Comparison of ENCODE assay signal across 8 cellular contexts in the genomic region with DNA sequence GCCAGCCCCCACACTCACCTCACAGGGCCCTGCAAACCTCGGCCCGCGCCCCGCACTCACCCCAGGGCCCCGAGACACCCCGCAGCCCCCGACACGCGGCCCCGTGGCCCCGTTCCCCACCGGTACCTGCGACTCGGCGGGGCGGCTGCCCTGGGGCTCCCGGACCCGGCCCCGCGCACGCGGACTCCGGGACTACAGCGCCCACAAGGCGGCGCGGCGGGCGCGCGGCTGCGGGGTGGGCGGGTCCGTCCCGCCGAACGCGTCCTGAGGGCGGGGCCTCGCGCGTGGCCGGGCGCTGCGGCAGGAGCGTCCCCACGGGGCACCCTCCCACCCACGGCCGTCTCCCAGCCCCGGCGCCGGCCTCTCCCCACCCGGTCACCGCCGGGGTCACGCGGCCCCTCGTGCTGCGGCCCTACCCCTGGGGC. TPM values are rescaled to one million over a fixed set of nuclear protein-coding genes. Genes with fewer than 3 reads are reported as not detected.
DNase-seq lines count a peak whose midpoint lies in the region; ATAC-seq lines count a peak whose summit lies in the region.

Gene SLC19A1, minus strand, starts transcription at position 199 of the 425 bp plus-strand sequence. CDS start 4,481 bp downstream, outside the sequence.

- peak within 1 kb of the TSS; percentile 14 for H3K27ac Mint-ChIP-seq in stimulated activated effector memory CD8-positive, alpha-beta T cell treated with anti-CD3 and anti-CD28 coated beads, Interleukin-12 subunit alpha, Interleukin-12 subunit beta, amount 100 ng/mL, for 72 hours

- ATAC-seq in HG02852 (IDR thresholded peaks at IDR 0.05; ENCODE audit: unreplicated experiment) (peak; percentile 73), esophagus mucosa (peak; percentile 73)
- ATAC-seq in stimulated activated effector memory CD8-positive, alpha-beta T cell treated with anti-CD3 and anti-CD28 coated beads, Interleukin-12 subunit alpha, Interleukin-12 subunit beta, amount 100 ng/mL, for 72 hours: peak; percentile 86

- H3K27me3 ChIP-seq in mucosa of stomach (ENCODE audit: control insufficient read depth, insufficient read depth, low read length): no peaks in the 10 kb centered on the region

- H3K9me3 ChIP-seq in mucosa of stomach (ENCODE audit: control insufficient read depth, low read length): no peaks in the 10 kb centered on the region

- H3K9me3 Mint-ChIP-seq in stimulated activated effector memory CD8-positive, alpha-beta T cell treated with anti-CD3 and anti-CD28 coated beads, Interleukin-12 subunit alpha, Interleukin-12 subunit beta, amount 100 ng/mL, for 72 hours: no peaks in the 10 kb centered on the region

- peaks cover 15% of the 10 kb centered on the region for H3K36me3 Mint-ChIP-seq in stimulated activated effector memory CD8-positive, alpha-beta T cell treated with anti-CD3 and anti-CD28 coated beads, Interleukin-12 subunit alpha, Interleukin-12 subunit beta, amount 100 ng/mL, for 72 hours

- H3K4me3 Mint-ChIP-seq in stimulated activated effector memory CD8-positive, alpha-beta T cell treated with anti-CD3 and anti-CD28 coated beads, Interleukin-12 subunit alpha, Interleukin-12 subunit beta, amount 100 ng/mL, for 72 hours: peak within 1 kb of the TSS; percentile 69

- peaks cover 26% of the 10 kb centered on the region for H3K4me1 Mint-ChIP-seq in stimulated activated effector memory CD8-positive, alpha-beta T cell treated with anti-CD3 and anti-CD28 coated beads, Interleukin-12 subunit alpha, Interleukin-12 subunit beta, amount 100 ng/mL, for 72 hours

- H3K9ac ChIP-seq in mucosa of stomach (ENCODE audit: low read length): peak within 1 kb of the TSS; percentile 66

- H3K4me3 ChIP-seq in mucosa of stomach (ENCODE audit: low read length): no peak within 1 kb of the TSS

- H3K36me3 ChIP-seq in mucosa of stomach (ENCODE audit: control insufficient read depth, insufficient read depth, low read length): no peaks in the 10 kb centered on the region

- peak; percentile 53 for DNase-seq in NCI-H1436 (lab: John Stamatoyannopoulos, UW)
- no peak for DNase-seq in NCI-H1436 treated with DMSO at 0.1 percent for 48 hours (lab: John Stamatoyannopoulos, UW)
- peak; percentile 47 for DNase-seq in NOMO-1 treated with DMSO at 0.1 percent for 48 hours (lab: John Stamatoyannopoulos, UW; ENCODE audit: unreplicated experiment)
- DNase-seq in activated T-cell treated with anti-CD3 and anti-CD28 coated beads for 1 hour (ENCODE audit: low read depth): peak; percentile 65
- DNase-seq in stimulated activated effector memory CD8-positive, alpha-beta T cell treated with anti-CD3 and anti-CD28 coated beads, Interleukin-12 subunit alpha, Interleukin-12 subunit beta, amount 100 ng/mL, for 72 hours (ENCODE audit: low spot score in 2 of 2): peak; percentile 80

- peaks cover 5% of the 10 kb centered on the region for H3K4me1 ChIP-seq in mucosa of stomach (ENCODE audit: control insufficient read depth, insufficient read depth, low read length)

RNA-seq across cellular contexts. Expression of gene SLC19A1, which starts in this region (rescaled TPM):
- total RNA-seq in esophagus mucosa: 3.1 TPM
